ENCODE assay signal across 9 cellular contexts in genomic region chr13:48412100-48412556, GRCh38. TPM values are rescaled to one million over a fixed set of nuclear protein-coding genes. Genes with fewer than 3 reads are reported as not detected.
DNase-seq lines count a peak whose midpoint lies in the region; ATAC-seq, FAIRE-seq and TF ChIP-seq lines count a peak whose summit lies in the region.
"Had no signal": no experiment of that assay in that cellular context is flagged by ENCODE, and none has a peak within 500 bp of the region (broad histone marks: within the 10 kb centered on the region; RNA-seq: fewer than 3 reads in every experiment).

No MANE protein-coding gene starts in this region.

- H3K27ac Mint-ChIP-seq in stimulated activated naive CD8-positive, alpha-beta T cell treated with anti-CD3 and anti-CD28 coated beads, Interleukin-15, amount 100 ng/mL, for 72 hours: peak overlapping the region; percentile 88 to 93

- in situ Hi-C loops in astrocyte of the spinal cord (cut with HindIII; ENCODE audit: low sequenced_read_pairs) (no loop called here), GM13977 (cut with MboI; ENCODE audit: low pct_unique_long_range_greater_than_20kb, low sequenced_read_pairs, unreplicated experiment) (no loop called here)

- DNase-seq in HT-29 (ENCODE audit: low spot score): peak; percentile 66
- DNase-seq in astrocyte of the spinal cord (ENCODE audit: low read depth, low spot score): peak; percentile 55
- DNase-seq in kidney: no peak
- no peak for DNase-seq in stimulated activated naive CD8-positive, alpha-beta T cell treated with anti-CD3 and anti-CD28 coated beads, Interleukin-15, amount 100 ng/mL, for 72 hours
- DNase-seq in 8988T: no peak
- DNase-seq in GM13977 (ENCODE audit: low spot score): no peak

- H3K4me3 Mint-ChIP-seq in stimulated activated naive CD8-positive, alpha-beta T cell treated with anti-CD3 and anti-CD28 coated beads, Interleukin-15, amount 100 ng/mL, for 72 hours: peak overlapping the region; percentile 82 to 94

- TF ChIP-seq CTCF in astrocyte of the spinal cord (IDR thresholded peaks at IDR 0.05; ENCODE audit: low read depth, low read length) (no peak), kidney (IDR thresholded peaks at IDR 0.05; ENCODE audit: borderline replicate concordance, extremely low read depth, insufficient read depth) (no peak), GM13977 (IDR thresholded peaks at IDR 0.05; ENCODE audit: extremely low read depth, insufficient read depth, missing control alignments) (no peak)

- peaks cover 0 to 7% of the 10 kb centered on the region in 2 donors for H3K4me1 ChIP-seq in kidney (ENCODE audit: control insufficient read depth in 1 of 2, insufficient read depth in 1 of 2, low read depth in 1 of 2, low read length in 2 of 2)

- H3K9ac ChIP-seq in kidney (ENCODE audit: low read length in 2 of 2): peak overlapping the region; percentile 82 to 89

- H3K27ac ChIP-seq in kidney (ENCODE audit: low read depth in 2 of 2, low read length in 2 of 2): peak overlapping the region; percentile 74 to 83

- H3K9me3 Mint-ChIP-seq in stimulated activated naive CD8-positive, alpha-beta T cell treated with anti-CD3 and anti-CD28 coated beads, Interleukin-15, amount 100 ng/mL, for 72 hours: no peaks in the 10 kb centered on the region

- intact Hi-C loops in kidney (cut with DNase I): no loop called here

- ATAC-seq in stimulated activated naive CD8-positive, alpha-beta T cell treated with anti-CD3 and anti-CD28 coated beads, Interleukin-15, amount 100 ng/mL, for 72 hours: peak; percentile 42
- ATAC-seq in HG02840 (IDR thresholded peaks at IDR 0.05; ENCODE audit: low FRiP score, unreplicated experiment): no peak
- ATAC-seq in HG02938 (IDR thresholded peaks at IDR 0.05; ENCODE audit: unreplicated experiment): no peak

- H3K4me1 Mint-ChIP-seq in stimulated activated naive CD8-positive, alpha-beta T cell treated with anti-CD3 and anti-CD28 coated beads, Interleukin-15, amount 100 ng/mL, for 72 hours: peaks cover 29% of the 10 kb centered on the region

- no peaks in the 10 kb centered on the region for H3K36me3 ChIP-seq in kidney (ENCODE audit: control insufficient read depth in 1 of 2, insufficient read depth in 2 of 2, low read length in 2 of 2)

- no peaks in the 10 kb centered on the region for H3K27me3 Mint-ChIP-seq in stimulated activated naive CD8-positive, alpha-beta T cell treated with anti-CD3 and anti-CD28 coated beads, Interleukin-15, amount 100 ng/mL, for 72 hours

- H3K9me3 ChIP-seq in kidney (ENCODE audit: control insufficient read depth in 1 of 2, low read length in 2 of 2): no peaks in the 10 kb centered on the region

- peak overlapping the region; percentile 55 for H3K4me3 ChIP-seq in astrocyte of the spinal cord (ENCODE audit: low read depth, low read length)
- peak overlapping the region; percentile 87 to 97 for H3K4me3 ChIP-seq in kidney (ENCODE audit: low read length in 2 of 2)

- no peak for FAIRE-seq in kidney (lab: Jason Lieb, UNC)

RNA-seq across cellular contexts. Expression of gene LPAR6, which starts 0.8 kb away (rescaled TPM):
- total RNA-seq in HT-29 (2014; rRNA removed; shearing (Covaris generic)): 3.4 and 4.8 TPM in 2 replicates
- total RNA-seq in kidney: 45.1 TPM
- polyA plus RNA-seq in kidney (ENCODE audit: insufficient read depth, low read depth, low replicate concordance): 29.3 TPM
- total RNA-seq: HT1080 had no signal

Comparison
In these comparisons a context has a peak if more than half of its experiments do, and no peak if none do; other contexts are left out.
1. DNase-seq: peak in HT-29 (single experiment) and astrocyte of the spinal cord (single experiment); none in kidney (single experiment), stimulated activated naive CD8-positive, alpha-beta T cell treated with anti-CD3 and anti-CD28 coated beads, Interleukin-15, amount 100 ng/mL, for 72 hours (0 of 2), 8988T (single experiment) and GM13977 (single experiment).